Comparison of ENCODE assay signal across 17 cellular contexts in genomic region chr13:44281252-44282000, GRCh38.
"Had no signal": no experiment of that assay in that cellular context is flagged by ENCODE, and none has a peak within 500 bp of the region (broad histone marks: within the 10 kb centered on the region; RNA-seq: fewer than 3 reads in every experiment).

No MANE protein-coding gene starts in this region.

- ATAC-seq: activated CD8-positive, alpha-beta memory T cell treated with anti-CD3 and anti-CD28 coated beads, Interleukin-2, amount 10 ng/mL, durations not matched to agents 7 days and 5 days; stimulated activated effector memory CD8-positive, alpha-beta T cell treated with anti-CD3 and anti-CD28 coated beads, Interleukin-12 subunit alpha, Interleukin-12 subunit beta, amount 100 ng/mL, for 72 hours had no signal

- H3K27me3 ChIP-seq: dorsolateral prefrontal cortex, esophagus muscularis mucosa, neutrophil, right atrium auricular region, transverse colon had no signal

- FAIRE-seq: endometrium had no signal

- H3K27ac ChIP-seq: dorsolateral prefrontal cortex, esophagus muscularis mucosa, neutrophil, right atrium auricular region, transverse colon had no signal

- H3K4me3 ChIP-seq: dorsolateral prefrontal cortex, esophagus muscularis mucosa, right atrium auricular region, smooth muscle cell, transverse colon had no signal

- H3K36me3 ChIP-seq: esophagus muscularis mucosa, neutrophil, right atrium auricular region, transverse colon had no signal

- H3K9me3 ChIP-seq: esophagus muscularis mucosa, neutrophil, right atrium auricular region, transverse colon had no signal

- H3K4me2 ChIP-seq: smooth muscle cell had no signal

- DNase-seq: activated CD4-positive, alpha-beta T cell treated with anti-CD3 and anti-CD28 coated beads, Interleukin-2, amount 50 U/mL, for 48 hours; activated CD4-positive, CD25-positive, alpha-beta regulatory T cell; activated CD8-positive, alpha-beta memory T cell treated with anti-CD3 and anti-CD28 coated beads, Interleukin-2, amount 10 ng/mL, durations not matched to agents 7 days and 5 days; activated gamma-delta T cell; activated naive CD8-positive, alpha-beta T cell treated with anti-CD3 and anti-CD28 coated beads for 36 hours; activated T-cell treated with anti-CD3 and anti-CD28 coated beads, Interleukin-2, amount 50 U/mL, for 24 hours; dorsolateral prefrontal cortex; head of caudate nucleus; naive B cell; posterior cingulate gyrus; transverse colon had no signal
